ENCODE assay signal across 8 cellular contexts in the genomic region with DNA sequence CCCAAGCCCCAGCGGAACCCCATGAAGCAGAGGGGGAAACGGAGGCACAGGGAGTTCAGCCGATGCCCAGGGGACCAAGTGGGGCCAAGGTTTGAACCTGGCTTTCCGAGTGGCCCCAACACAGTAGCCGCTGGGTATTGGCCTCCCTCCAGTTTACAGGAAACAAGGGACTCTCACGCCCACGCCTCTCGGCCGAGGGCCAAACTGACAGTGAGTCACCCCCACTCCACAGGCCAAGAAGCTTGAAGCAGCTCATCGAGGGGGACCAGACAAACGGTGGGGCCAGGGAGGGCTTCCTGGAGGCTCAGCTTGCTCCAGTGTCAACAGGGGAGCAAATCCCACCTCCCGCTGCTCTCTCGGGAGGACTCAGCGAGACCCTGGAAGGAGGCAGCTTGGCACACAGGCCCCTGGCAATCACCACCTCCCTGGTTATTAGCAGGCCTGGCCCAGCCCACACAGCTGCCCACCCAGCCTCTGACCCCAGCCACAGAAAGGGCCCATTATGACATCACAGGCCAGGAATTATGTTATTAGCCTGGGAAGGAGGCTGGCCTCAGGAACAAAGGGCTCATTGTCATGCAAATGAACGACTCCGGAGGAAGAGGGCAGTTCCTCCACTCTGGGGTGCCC. TPM values are rescaled to one million over a fixed set of nuclear protein-coding genes. Genes with fewer than 3 reads are reported as not detected.
DNase-seq lines count a peak whose midpoint lies in the region; ATAC-seq and TF ChIP-seq lines count a peak whose summit lies in the region.

No MANE protein-coding gene starts in this region.

- H3K4me3 ChIP-seq in foreskin fibroblast (ENCODE audit: low read depth in 1 of 2, low read length in 2 of 2): no peak overlapping the region
- no peak overlapping the region for H3K4me3 ChIP-seq in neural cell (ENCODE audit: low read length)

- H3K27ac ChIP-seq in neural cell (ENCODE audit: low read length): peak overlapping the region; percentile 10

- peak overlapping the region; percentile 37 for H3K9ac ChIP-seq in neural cell (ENCODE audit: low read length)

- H3K4me3 Mint-ChIP-seq in T-helper 17 cell: no peak overlapping the region
- no peak overlapping the region for H3K4me3 Mint-ChIP-seq in stimulated activated naive CD8-positive, alpha-beta T cell treated with anti-CD3 and anti-CD28 coated beads, Interleukin-15, amount 100 ng/mL, for 72 hours

- H4K20me1 ChIP-seq in neural cell (ENCODE audit: insufficient read depth): no peaks in the 10 kb centered on the region

- TF ChIP-seq CTCF in foreskin fibroblast (IDR thresholded peaks at IDR 0.05; ENCODE audit: low read depth, low read length) (no peak), neural cell (IDR thresholded peaks at IDR 0.05; ENCODE audit: poor library complexity, severe bottlenecking) (no peak)

- no peaks in the 10 kb centered on the region for H3K9me3 Mint-ChIP-seq in stimulated activated naive CD8-positive, alpha-beta T cell treated with anti-CD3 and anti-CD28 coated beads, Interleukin-15, amount 100 ng/mL, for 72 hours

- H3K9me3 ChIP-seq in T-helper 17 cell (ENCODE audit: control insufficient read depth, low read length, poor library complexity, severe bottlenecking) (no peaks in the 10 kb centered on the region), neural cell (ENCODE audit: low read length) (no peaks in the 10 kb centered on the region)

- DNase-seq in HS-27A (ENCODE audit: low read depth): peak; percentile 92
- DNase-seq in T-helper 17 cell: no peak
- DNase-seq in foreskin fibroblast: peak; percentile 97 to 98
- no peak for DNase-seq in stimulated activated naive CD8-positive, alpha-beta T cell treated with anti-CD3 and anti-CD28 coated beads, Interleukin-15, amount 100 ng/mL, for 72 hours
- no peak for DNase-seq in HuH-7.5 (ENCODE audit: low spot score)
- no peak for DNase-seq in HPDE6-E6E7 (ENCODE audit: extremely low spot score)
- no peak for DNase-seq in activated T-cell treated with anti-CD3 and anti-CD28 coated beads, Interleukin-2, amount 50 U/mL, for 1 hour

- H3K36me3 Mint-ChIP-seq in T-helper 17 cell (ENCODE audit: low read depth): no peaks in the 10 kb centered on the region

- no peaks in the 10 kb centered on the region for H3K9me2 ChIP-seq in neural cell (ENCODE audit: insufficient read depth, low read length)

- H3K4me2 ChIP-seq in neural cell (ENCODE audit: low read length): no peak overlapping the region

- no peaks in the 10 kb centered on the region for H3K36me3 ChIP-seq in neural cell (ENCODE audit: insufficient read depth, low read length)

- no peak for TF ChIP-seq RAD21 in neural cell (conservative IDR thresholded peaks at IDR 0.05)

- H2AFZ ChIP-seq in neural cell (ENCODE audit: low read depth, low read length): no peak overlapping the region

- no peak for TF ChIP-seq EP300 in neural cell (conservative IDR thresholded peaks at IDR 0.05; ENCODE audit: poor library complexity, severe bottlenecking)

- H3K27me3 Mint-ChIP-seq in T-helper 17 cell: no peaks in the 10 kb centered on the region
- no peaks in the 10 kb centered on the region for H3K27me3 Mint-ChIP-seq in stimulated activated naive CD8-positive, alpha-beta T cell treated with anti-CD3 and anti-CD28 coated beads, Interleukin-15, amount 100 ng/mL, for 72 hours

- peak overlapping the region; percentile 6 for H3K27ac Mint-ChIP-seq in T-helper 17 cell
- peak overlapping the region in 1 of 2 donors; percentile 19 for H3K27ac Mint-ChIP-seq in stimulated activated naive CD8-positive, alpha-beta T cell treated with anti-CD3 and anti-CD28 coated beads, Interleukin-15, amount 100 ng/mL, for 72 hours

- H3K27me3 ChIP-seq in neural cell (ENCODE audit: insufficient read depth, low read depth, low read length): no peaks in the 10 kb centered on the region

- no peaks in the 10 kb centered on the region for H3F3A ChIP-seq in neural cell (ENCODE audit: insufficient read depth, low read length, poor library complexity, severe bottlenecking)

- no peak for ATAC-seq in T-helper 17 cell
- no peak for ATAC-seq in stimulated activated naive CD8-positive, alpha-beta T cell treated with anti-CD3 and anti-CD28 coated beads, Interleukin-15, amount 100 ng/mL, for 72 hours

- peaks cover 15% of the 10 kb centered on the region for H3K4me1 Mint-ChIP-seq in T-helper 17 cell
- H3K4me1 Mint-ChIP-seq in stimulated activated naive CD8-positive, alpha-beta T cell treated with anti-CD3 and anti-CD28 coated beads, Interleukin-15, amount 100 ng/mL, for 72 hours: peaks cover 53% of the 10 kb centered on the region

- peaks cover 26% of the 10 kb centered on the region for H3K79me2 ChIP-seq in neural cell (replicated peaks; ENCODE audit: insufficient read depth, low read length)

TF ChIP-seq in neural cell, 6 proteins besides CTCF, POLR2A, EP300 and RAD21:
- TF ChIP-seq POLR2AphosphoS5 (IDR thresholded peaks at IDR 0.05) (no peak), TAF1 (IDR thresholded peaks at IDR 0.05; ENCODE audit: low read depth) (no peak), MXI1 (conservative IDR thresholded peaks at IDR 0.05; ENCODE audit: poor library complexity, severe bottlenecking) (no peak)
- TF ChIP-seq, protein P1, sequence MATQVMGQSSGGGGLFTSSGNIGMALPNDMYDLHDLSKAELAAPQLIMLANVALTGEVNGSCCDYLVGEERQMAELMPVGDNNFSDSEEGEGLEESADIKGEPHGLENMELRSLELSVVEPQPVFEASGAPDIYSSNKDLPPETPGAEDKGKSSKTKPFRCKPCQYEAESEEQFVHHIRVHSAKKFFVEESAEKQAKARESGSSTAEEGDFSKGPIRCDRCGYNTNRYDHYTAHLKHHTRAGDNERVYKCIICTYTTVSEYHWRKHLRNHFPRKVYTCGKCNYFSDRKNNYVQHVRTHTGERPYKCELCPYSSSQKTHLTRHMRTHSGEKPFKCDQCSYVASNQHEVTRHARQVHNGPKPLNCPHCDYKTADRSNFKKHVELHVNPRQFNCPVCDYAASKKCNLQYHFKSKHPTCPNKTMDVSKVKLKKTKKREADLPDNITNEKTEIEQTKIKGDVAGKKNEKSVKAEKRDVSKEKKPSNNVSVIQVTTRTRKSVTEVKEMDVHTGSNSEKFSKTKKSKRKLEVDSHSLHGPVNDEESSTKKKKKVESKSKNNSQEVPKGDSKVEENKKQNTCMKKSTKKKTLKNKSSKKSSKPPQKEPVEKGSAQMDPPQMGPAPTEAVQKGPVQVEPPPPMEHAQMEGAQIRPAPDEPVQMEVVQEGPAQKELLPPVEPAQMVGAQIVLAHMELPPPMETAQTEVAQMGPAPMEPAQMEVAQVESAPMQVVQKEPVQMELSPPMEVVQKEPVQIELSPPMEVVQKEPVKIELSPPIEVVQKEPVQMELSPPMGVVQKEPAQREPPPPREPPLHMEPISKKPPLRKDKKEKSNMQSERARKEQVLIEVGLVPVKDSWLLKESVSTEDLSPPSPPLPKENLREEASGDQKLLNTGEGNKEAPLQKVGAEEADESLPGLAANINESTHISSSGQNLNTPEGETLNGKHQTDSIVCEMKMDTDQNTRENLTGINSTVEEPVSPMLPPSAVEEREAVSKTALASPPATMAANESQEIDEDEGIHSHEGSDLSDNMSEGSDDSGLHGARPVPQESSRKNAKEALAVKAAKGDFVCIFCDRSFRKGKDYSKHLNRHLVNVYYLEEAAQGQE (IDR thresholded peaks at IDR 0.05; ENCODE audit: borderline replicate concordance): no peak

RNA-seq across cellular contexts. Expression of gene NCOR2, which starts 54.6 kb away (rescaled TPM):
- 100 to 1,000 TPM; 107 to 119 TPM for total RNA-seq in T-helper 17 cell
- 2.8 and 4.8 TPM in 2 replicates for polyA plus RNA-seq in neural cell
- polyA minus RNA-seq in neural cell: 17.3 and 20.7 TPM in 2 replicates

Comparison
In these comparisons a context has a peak if more than half of its experiments do, and no peak if none do; other contexts are left out.
1. DNase-seq: peak in HS-27A (single experiment) and foreskin fibroblast (2 of 2); none in T-helper 17 cell (0 of 3), stimulated activated naive CD8-positive, alpha-beta T cell treated with anti-CD3 and anti-CD28 coated beads, Interleukin-15, amount 100 ng/mL, for 72 hours (0 of 2), HuH-7.5 (single experiment), HPDE6-E6E7 (single experiment) and activated T-cell treated with anti-CD3 and anti-CD28 coated beads, Interleukin-2, amount 50 U/mL, for 1 hour (single experiment).